Comparison of ENCODE assay signal across 8 cellular contexts in genomic region chr17:44170499-44171201, GRCh38. TPM values are rescaled to one million over a fixed set of nuclear protein-coding genes. Genes with fewer than 3 reads are reported as not detected.
A peak's percentile ranks its signal among the peaks of the same experiment; 100 is the strongest.
DNase-seq lines count a peak whose midpoint lies in the region; ATAC-seq and TF ChIP-seq lines count a peak whose summit lies in the region.

ASB16 (plus strand) TSS chr17:44170704; CDS start chr17:44170790, 86 bp downstream.

- H3K9me3 ChIP-seq in left lung (no peaks in the 10 kb centered on the region), vagina (no peaks in the 10 kb centered on the region)

- no peak within 1 kb of the TSS for H3K4me3 ChIP-seq in left lung
- H3K4me3 ChIP-seq in vagina = peak within 1 kb of the TSS; percentile 2 to 3

- H3K36me3 ChIP-seq in left lung (peaks cover 0 to 4% of the 10 kb centered on the region in 2 donors), vagina (no peaks in the 10 kb centered on the region)

- peak within 1 kb of the TSS; percentile 55 for H3K27ac Mint-ChIP-seq in T-helper 1 cell treated with Interleukin-12 subunit alpha and Interleukin-12 subunit beta and Interleukin-4 antibody, amounts not matched to agents 30 μg/mL and 1 μg/mL, for 36 hours
- no peak within 1 kb of the TSS for H3K27ac Mint-ChIP-seq in stimulated activated memory B cell treated with anti-CD40 and anti-IgM and Interleukin-4, amounts not matched to agents 10 μg/mL and 1 μg/mL and 100 μg/mL, for 72 hours

- H3K27ac ChIP-seq in left lung = no peak within 1 kb of the TSS
- H3K27ac ChIP-seq in vagina = peak within 1 kb of the TSS; percentile 13

- TF ChIP-seq CTCF in left lung (IDR thresholded peaks at IDR 0.05) = no peak
- no peak for TF ChIP-seq CTCF in vagina (IDR thresholded peaks at IDR 0.05)

- no peak for TF ChIP-seq POLR2A in vagina (IDR thresholded peaks at IDR 0.05)

- DNase-seq in T-helper 1 cell (no peak), cerebellar nuclear complex (lab: John Stamatoyannopoulos, UW) (peak; percentile 32 to 64), left lung (peak in 1 of 2 donors; percentile 54), vagina (ENCODE audit: extremely low spot score in 2 of 2) (no peak), NCI-H345 treated with DMSO at 0.1 percent for 48 hours (lab: John Stamatoyannopoulos, UW; ENCODE audit: unreplicated experiment) (no peak)

- H3K4me1 ChIP-seq in left lung (peaks cover 0 to 4% of the 10 kb centered on the region in 2 donors), vagina (peaks cover 9% of the 10 kb centered on the region)

- H3K4me3 Mint-ChIP-seq in T-helper 1 cell treated with Interleukin-12 subunit alpha and Interleukin-12 subunit beta and Interleukin-4 antibody, amounts not matched to agents 30 μg/mL and 1 μg/mL, for 36 hours = no peak within 1 kb of the TSS
- no peak within 1 kb of the TSS for H3K4me3 Mint-ChIP-seq in stimulated activated memory B cell treated with anti-CD40 and anti-IgM and Interleukin-4, amounts not matched to agents 10 μg/mL and 1 μg/mL and 100 μg/mL, for 72 hours

- peaks cover 6% of the 10 kb centered on the region for H3K36me3 Mint-ChIP-seq in T-helper 1 cell treated with Interleukin-12 subunit alpha and Interleukin-12 subunit beta and Interleukin-4 antibody, amounts not matched to agents 30 μg/mL and 1 μg/mL, for 36 hours (ENCODE audit: low read depth)
- no peaks in the 10 kb centered on the region for H3K36me3 Mint-ChIP-seq in stimulated activated memory B cell treated with anti-CD40 and anti-IgM and Interleukin-4, amounts not matched to agents 10 μg/mL and 1 μg/mL and 100 μg/mL, for 72 hours

- peaks cover 10% of the 10 kb centered on the region for H3K4me1 Mint-ChIP-seq in T-helper 1 cell treated with Interleukin-12 subunit alpha and Interleukin-12 subunit beta and Interleukin-4 antibody, amounts not matched to agents 30 μg/mL and 1 μg/mL, for 36 hours (ENCODE audit: low read depth)
- peaks cover 21% of the 10 kb centered on the region for H3K4me1 Mint-ChIP-seq in stimulated activated memory B cell treated with anti-CD40 and anti-IgM and Interleukin-4, amounts not matched to agents 10 μg/mL and 1 μg/mL and 100 μg/mL, for 72 hours

- no peaks in the 10 kb centered on the region for H3K9me3 Mint-ChIP-seq in T-helper 1 cell treated with Interleukin-12 subunit alpha and Interleukin-12 subunit beta and Interleukin-4 antibody, amounts not matched to agents 30 μg/mL and 1 μg/mL, for 36 hours
- no peaks in the 10 kb centered on the region for H3K9me3 Mint-ChIP-seq in stimulated activated memory B cell treated with anti-CD40 and anti-IgM and Interleukin-4, amounts not matched to agents 10 μg/mL and 1 μg/mL and 100 μg/mL, for 72 hours

- intact Hi-C loops in left lung (cut with DNase I) (no loop called here), vagina (cut with DNase I) (no loop called here)

- ATAC-seq in left lung (peak; percentile 48), GM18861 (IDR thresholded peaks at IDR 0.05; ENCODE audit: unreplicated experiment) (no peak)
- ATAC-seq in stimulated activated memory B cell treated with anti-CD40 and anti-IgM and Interleukin-4, amounts not matched to agents 10 μg/mL and 1 μg/mL and 100 μg/mL, for 72 hours = no peak

- H3K27me3 Mint-ChIP-seq in T-helper 1 cell treated with Interleukin-12 subunit alpha and Interleukin-12 subunit beta and Interleukin-4 antibody, amounts not matched to agents 30 μg/mL and 1 μg/mL, for 36 hours (ENCODE audit: low read depth) = no peaks in the 10 kb centered on the region
- H3K27me3 Mint-ChIP-seq in stimulated activated memory B cell treated with anti-CD40 and anti-IgM and Interleukin-4, amounts not matched to agents 10 μg/mL and 1 μg/mL and 100 μg/mL, for 72 hours = no peaks in the 10 kb centered on the region

- H3K27me3 ChIP-seq in left lung (peaks cover 0 to 17% of the 10 kb centered on the region in 2 donors), vagina (no peaks in the 10 kb centered on the region)

RNA-seq across cellular contexts. Expression of gene ASB16, which starts in this region (rescaled TPM):
- not detected for total RNA-seq in left lung
- not detected for total RNA-seq in vagina

Comparison
In these comparisons a context has a peak if more than half of its experiments do, and no peak if none do; other contexts are left out.
1. Peak in ATAC-seq in left lung; RNA of the gene not detected or under 1 TPM.
2. DNase-seq: peak in cerebellar nuclear complex (2 of 2); none in T-helper 1 cell (0 of 5), vagina (0 of 2) and NCI-H345 treated with DMSO at 0.1 percent for 48 hours (single experiment).
3. H3K4me3 ChIP-seq: peak in vagina (2 of 2); none in left lung (0 of 2).